In genomic region chr6:40915165-40915564, GRCh38 we compare ENCODE assay signal across 9 cellular contexts.
"Had no signal": no experiment of that assay in that cellular context is flagged by ENCODE, and none has a peak within 500 bp of the region (broad histone marks: within the 10 kb centered on the region; RNA-seq: fewer than 3 reads in every experiment).

No MANE protein-coding gene starts in this region.

- FAIRE-seq: K562 had no signal

- H3K27ac ChIP-seq: GM23248, HL-60 had no signal

- ATAC-seq: HCT116, K562 had no signal

- H3K9me3 ChIP-seq: HAP-1 had no signal

- DNase-seq: GM23248, GOT3, H7, IMR-90, KG1 had no signal

- H3K36me3 ChIP-seq: HAP-1 had no signal

- H3K4me1 ChIP-seq: HAP-1 had no signal

- H3K4me3 ChIP-seq: GM23248, HAP-1, K562 had no signal
